ENCODE assay signal across 1 cellular context in the genomic region with DNA sequence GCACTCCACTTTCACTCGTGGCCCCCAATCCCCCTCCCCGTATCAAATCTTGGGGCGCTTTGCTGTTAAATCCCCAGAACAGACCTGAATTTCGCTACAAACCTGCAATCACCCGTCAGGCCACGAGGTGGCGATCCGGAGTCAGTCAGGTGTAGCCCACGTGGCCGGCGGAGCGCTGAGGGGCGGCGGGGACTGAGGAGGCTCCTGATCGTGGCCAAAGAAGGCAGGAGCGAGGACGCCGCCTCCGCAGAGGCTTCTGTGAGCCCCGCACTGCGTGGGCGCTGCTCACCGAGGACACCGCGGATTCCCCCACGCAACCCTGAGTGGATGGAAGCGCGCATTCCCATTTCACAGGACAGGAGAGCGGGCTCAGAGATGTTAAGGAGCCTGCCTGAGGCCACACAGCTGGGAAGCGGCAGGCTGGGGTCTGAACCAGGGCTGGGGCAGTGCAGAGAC.
TF ChIP-seq lines count a peak whose summit lies in the region.

No MANE protein-coding gene starts in this region.

TF ChIP-seq in K562, 482 proteins besides CTCF, POLR2A, EP300 and RAD21 (continued from another document):
- TF ChIP-seq, protein P1, sequence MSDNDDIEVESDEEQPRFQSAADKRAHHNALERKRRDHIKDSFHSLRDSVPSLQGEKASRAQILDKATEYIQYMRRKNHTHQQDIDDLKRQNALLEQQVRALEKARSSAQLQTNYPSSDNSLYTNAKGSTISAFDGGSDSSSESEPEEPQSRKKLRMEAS (CRISPR knock-in tag; IDR thresholded peaks at IDR 0.05), result peak; percentile 77
- TF ChIP-seq SUPT5H (IDR thresholded peaks at IDR 0.05) (no peak), HCFC1 (IDR thresholded peaks at IDR 0.05; ENCODE audit: low read depth, low read length) (0 out of 2 replicates have a peak, but pooled peaks have one; percentile 38), L3MBTL2 (IDR thresholded peaks at IDR 0.05) (peak; percentile 89), RAD51 (IDR thresholded peaks at IDR 0.05; ENCODE audit: borderline replicate concordance, low read depth) (peak; percentile 88), SMC3 (conservative IDR thresholded peaks at IDR 0.05; ENCODE audit: insufficient read depth, low read depth, low read length) (peak; percentile 81), RCOR1 (IDR thresholded peaks at IDR 0.05; ENCODE audit: borderline replicate concordance in 1 of 2, low read depth in 2 of 2, low read length in 2 of 2) (peak in 1 of 2 experiments; percentile 72; a peak in 2 of 4 replicates), CBX1 (IDR thresholded peaks at IDR 0.05; ENCODE audit: low read depth) (peak; percentile 77; the same call in 1 of the 2 replicates), HDAC1 (IDR thresholded peaks at IDR 0.05) (0 out of 4 replicates have a peak, but pooled peaks of 1 of the 2 experiments have one; percentile 29), MYC (IDR thresholded peaks at IDR 0.05; ENCODE audit: low read depth, low read length) (peak; percentile 83), MYC (CRISPR knock-in tag; IDR thresholded peaks at IDR 0.05; ENCODE audit: borderline replicate concordance, low read depth) (peak; percentile 49; the same call in 1 of the 2 replicates), CTBP1 (IDR thresholded peaks at IDR 0.05; ENCODE audit: borderline replicate concordance) (peak; percentile 10; the same call in 1 of the 2 replicates), HDAC2 (IDR thresholded peaks at IDR 0.05) (peak; percentile 64; the same call in 1 of the 2 replicates), RBM25 (IDR thresholded peaks at IDR 0.05; ENCODE audit: low read depth, low read length, severe bottlenecking) (peak; percentile 60), JUND (IDR thresholded peaks at IDR 0.05; ENCODE audit: borderline replicate concordance, low read depth, low read length) (peak; percentile 41; the same call in 1 of the 2 replicates), JUND (tag; IDR thresholded peaks at IDR 0.05; ENCODE audit: borderline replicate concordance, low read depth, low read length) (no peak), ZBTB7A (IDR thresholded peaks at IDR 0.05; ENCODE audit: borderline replicate concordance, control insufficient read depth, low read depth, low read length) (peak; percentile 31; the same call in 1 of the 2 replicates)
- TF ChIP-seq, protein P2, sequence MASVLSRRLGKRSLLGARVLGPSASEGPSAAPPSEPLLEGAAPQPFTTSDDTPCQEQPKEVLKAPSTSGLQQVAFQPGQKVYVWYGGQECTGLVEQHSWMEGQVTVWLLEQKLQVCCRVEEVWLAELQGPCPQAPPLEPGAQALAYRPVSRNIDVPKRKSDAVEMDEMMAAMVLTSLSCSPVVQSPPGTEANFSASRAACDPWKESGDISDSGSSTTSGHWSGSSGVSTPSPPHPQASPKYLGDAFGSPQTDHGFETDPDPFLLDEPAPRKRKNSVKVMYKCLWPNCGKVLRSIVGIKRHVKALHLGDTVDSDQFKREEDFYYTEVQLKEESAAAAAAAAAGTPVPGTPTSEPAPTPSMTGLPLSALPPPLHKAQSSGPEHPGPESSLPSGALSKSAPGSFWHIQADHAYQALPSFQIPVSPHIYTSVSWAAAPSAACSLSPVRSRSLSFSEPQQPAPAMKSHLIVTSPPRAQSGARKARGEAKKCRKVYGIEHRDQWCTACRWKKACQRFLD (CRISPR knock-in tag; IDR thresholded peaks at IDR 0.05), result no peak
- TF ChIP-seq, protein P3, sequence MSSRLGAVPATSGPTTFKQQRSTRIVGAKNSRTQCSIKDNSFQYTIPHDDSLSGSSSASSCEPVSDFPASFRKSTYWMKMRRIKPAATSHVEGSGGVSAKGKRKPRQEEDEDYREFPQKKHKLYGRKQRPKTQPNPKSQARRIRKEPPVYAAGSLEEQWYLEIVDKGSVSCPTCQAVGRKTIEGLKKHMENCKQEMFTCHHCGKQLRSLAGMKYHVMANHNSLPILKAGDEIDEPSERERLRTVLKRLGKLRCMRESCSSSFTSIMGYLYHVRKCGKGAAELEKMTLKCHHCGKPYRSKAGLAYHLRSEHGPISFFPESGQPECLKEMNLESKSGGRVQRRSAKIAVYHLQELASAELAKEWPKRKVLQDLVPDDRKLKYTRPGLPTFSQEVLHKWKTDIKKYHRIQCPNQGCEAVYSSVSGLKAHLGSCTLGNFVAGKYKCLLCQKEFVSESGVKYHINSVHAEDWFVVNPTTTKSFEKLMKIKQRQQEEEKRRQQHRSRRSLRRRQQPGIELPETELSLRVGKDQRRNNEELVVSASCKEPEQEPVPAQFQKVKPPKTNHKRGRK (tag; IDR thresholded peaks at IDR 0.05), result no peak
- TF ChIP-seq, protein P4, sequence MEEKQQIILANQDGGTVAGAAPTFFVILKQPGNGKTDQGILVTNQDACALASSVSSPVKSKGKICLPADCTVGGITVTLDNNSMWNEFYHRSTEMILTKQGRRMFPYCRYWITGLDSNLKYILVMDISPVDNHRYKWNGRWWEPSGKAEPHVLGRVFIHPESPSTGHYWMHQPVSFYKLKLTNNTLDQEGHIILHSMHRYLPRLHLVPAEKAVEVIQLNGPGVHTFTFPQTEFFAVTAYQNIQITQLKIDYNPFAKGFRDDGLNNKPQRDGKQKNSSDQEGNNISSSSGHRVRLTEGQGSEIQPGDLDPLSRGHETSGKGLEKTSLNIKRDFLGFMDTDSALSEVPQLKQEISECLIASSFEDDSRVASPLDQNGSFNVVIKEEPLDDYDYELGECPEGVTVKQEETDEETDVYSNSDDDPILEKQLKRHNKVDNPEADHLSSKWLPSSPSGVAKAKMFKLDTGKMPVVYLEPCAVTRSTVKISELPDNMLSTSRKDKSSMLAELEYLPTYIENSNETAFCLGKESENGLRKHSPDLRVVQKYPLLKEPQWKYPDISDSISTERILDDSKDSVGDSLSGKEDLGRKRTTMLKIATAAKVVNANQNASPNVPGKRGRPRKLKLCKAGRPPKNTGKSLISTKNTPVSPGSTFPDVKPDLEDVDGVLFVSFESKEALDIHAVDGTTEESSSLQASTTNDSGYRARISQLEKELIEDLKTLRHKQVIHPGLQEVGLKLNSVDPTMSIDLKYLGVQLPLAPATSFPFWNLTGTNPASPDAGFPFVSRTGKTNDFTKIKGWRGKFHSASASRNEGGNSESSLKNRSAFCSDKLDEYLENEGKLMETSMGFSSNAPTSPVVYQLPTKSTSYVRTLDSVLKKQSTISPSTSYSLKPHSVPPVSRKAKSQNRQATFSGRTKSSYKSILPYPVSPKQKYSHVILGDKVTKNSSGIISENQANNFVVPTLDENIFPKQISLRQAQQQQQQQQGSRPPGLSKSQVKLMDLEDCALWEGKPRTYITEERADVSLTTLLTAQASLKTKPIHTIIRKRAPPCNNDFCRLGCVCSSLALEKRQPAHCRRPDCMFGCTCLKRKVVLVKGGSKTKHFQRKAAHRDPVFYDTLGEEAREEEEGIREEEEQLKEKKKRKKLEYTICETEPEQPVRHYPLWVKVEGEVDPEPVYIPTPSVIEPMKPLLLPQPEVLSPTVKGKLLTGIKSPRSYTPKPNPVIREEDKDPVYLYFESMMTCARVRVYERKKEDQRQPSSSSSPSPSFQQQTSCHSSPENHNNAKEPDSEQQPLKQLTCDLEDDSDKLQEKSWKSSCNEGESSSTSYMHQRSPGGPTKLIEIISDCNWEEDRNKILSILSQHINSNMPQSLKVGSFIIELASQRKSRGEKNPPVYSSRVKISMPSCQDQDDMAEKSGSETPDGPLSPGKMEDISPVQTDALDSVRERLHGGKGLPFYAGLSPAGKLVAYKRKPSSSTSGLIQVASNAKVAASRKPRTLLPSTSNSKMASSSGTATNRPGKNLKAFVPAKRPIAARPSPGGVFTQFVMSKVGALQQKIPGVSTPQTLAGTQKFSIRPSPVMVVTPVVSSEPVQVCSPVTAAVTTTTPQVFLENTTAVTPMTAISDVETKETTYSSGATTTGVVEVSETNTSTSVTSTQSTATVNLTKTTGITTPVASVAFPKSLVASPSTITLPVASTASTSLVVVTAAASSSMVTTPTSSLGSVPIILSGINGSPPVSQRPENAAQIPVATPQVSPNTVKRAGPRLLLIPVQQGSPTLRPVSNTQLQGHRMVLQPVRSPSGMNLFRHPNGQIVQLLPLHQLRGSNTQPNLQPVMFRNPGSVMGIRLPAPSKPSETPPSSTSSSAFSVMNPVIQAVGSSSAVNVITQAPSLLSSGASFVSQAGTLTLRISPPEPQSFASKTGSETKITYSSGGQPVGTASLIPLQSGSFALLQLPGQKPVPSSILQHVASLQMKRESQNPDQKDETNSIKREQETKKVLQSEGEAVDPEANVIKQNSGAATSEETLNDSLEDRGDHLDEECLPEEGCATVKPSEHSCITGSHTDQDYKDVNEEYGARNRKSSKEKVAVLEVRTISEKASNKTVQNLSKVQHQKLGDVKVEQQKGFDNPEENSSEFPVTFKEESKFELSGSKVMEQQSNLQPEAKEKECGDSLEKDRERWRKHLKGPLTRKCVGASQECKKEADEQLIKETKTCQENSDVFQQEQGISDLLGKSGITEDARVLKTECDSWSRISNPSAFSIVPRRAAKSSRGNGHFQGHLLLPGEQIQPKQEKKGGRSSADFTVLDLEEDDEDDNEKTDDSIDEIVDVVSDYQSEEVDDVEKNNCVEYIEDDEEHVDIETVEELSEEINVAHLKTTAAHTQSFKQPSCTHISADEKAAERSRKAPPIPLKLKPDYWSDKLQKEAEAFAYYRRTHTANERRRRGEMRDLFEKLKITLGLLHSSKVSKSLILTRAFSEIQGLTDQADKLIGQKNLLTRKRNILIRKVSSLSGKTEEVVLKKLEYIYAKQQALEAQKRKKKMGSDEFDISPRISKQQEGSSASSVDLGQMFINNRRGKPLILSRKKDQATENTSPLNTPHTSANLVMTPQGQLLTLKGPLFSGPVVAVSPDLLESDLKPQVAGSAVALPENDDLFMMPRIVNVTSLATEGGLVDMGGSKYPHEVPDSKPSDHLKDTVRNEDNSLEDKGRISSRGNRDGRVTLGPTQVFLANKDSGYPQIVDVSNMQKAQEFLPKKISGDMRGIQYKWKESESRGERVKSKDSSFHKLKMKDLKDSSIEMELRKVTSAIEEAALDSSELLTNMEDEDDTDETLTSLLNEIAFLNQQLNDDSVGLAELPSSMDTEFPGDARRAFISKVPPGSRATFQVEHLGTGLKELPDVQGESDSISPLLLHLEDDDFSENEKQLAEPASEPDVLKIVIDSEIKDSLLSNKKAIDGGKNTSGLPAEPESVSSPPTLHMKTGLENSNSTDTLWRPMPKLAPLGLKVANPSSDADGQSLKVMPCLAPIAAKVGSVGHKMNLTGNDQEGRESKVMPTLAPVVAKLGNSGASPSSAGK (IDR thresholded peaks at IDR 0.05), result peak; percentile 84
